ENCODE assay signal across 8 cellular contexts in the genomic region with DNA sequence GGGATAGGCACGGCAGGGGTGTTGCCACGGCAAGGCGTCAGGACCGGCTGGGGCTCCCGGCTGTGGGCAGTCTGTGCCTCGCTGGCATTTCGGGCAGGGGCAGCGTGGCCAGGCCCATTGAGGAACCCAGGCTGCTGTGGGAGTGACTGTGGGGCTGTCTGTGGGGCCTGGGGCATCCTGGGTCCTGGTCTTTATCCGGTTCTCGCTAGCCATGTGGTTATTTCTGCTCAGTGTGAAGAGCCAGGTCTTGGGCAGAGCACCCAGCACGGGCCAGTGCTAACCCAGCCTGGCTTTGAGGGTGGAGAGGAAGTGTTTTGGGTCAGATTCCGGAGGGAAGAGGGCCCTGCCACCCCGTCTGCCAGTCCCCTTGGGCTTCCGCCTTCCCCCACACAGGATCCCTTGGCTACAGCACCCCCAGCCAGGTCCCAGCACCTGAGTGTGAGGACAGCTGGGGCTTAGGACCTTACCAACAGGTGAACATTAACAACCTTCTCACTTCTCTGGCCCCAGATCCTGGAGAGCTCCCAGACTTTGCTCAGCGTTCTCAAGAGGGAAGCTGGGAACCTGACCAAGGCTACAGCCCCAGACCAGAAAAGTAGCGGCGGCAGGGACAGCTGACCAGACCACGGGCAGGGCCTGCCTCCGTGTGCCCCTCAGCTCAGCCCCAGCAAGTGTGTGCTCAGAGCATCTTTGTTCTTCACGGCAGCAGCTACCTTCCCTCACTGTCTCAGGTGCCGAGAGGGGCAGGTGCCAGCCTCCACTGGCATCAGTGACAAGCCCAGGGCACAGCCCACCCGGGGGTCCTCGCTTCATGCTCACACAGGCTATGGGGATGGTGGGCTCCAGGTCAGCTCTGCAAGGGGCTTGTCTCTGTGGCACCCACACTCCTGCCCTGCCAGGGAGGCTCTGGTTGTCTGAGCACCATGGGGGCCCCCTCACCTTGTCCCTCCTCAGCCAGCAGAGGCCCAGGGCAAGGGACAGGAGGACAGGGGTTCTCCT. TPM values are rescaled to one million over a fixed set of nuclear protein-coding genes. Genes with fewer than 3 reads are reported as not detected.
DNase-seq lines count a peak whose midpoint lies in the region; ATAC-seq and TF ChIP-seq lines count a peak whose summit lies in the region.

No MANE protein-coding gene starts in this region.

- peaks cover 18% of the 10 kb centered on the region for H3F3A ChIP-seq in PC-9 (ENCODE audit: insufficient read depth, low read depth)

- H3K4me1 ChIP-seq in ES-I3 (ENCODE audit: insufficient read depth, low read length): peaks cover 6% of the 10 kb centered on the region; the same call in 1 of the 2 replicates
- peaks cover 38% of the 10 kb centered on the region for H3K4me1 ChIP-seq in PC-9 (replicated peaks; ENCODE audit: insufficient read depth)
- peaks cover 8% of the 10 kb centered on the region for H3K4me1 ChIP-seq in parathyroid adenoma

- CTCF ChIA-PET in PC-9 (lab: Charles Lee): interaction anchor here (0.6 to 2.8 kb wide), 8 partner anchors 11 to 401 kb away, joined by 3 to 15 read pairs (median 4); partner anchors contain the start of gene RNF224

- peak overlapping the region; percentile 92 for H3K4me2 ChIP-seq in PC-9
- H3K4me2 ChIP-seq in parathyroid adenoma (ENCODE audit: low read length): peak overlapping the region; percentile 91

- H3K27me3 ChIP-seq in PC-9 (ENCODE audit: insufficient read depth, low read depth): no peaks in the 10 kb centered on the region
- no peaks in the 10 kb centered on the region for H3K27me3 ChIP-seq in parathyroid adenoma (ENCODE audit: control insufficient read depth, insufficient read depth, low read length)

- POLR2A ChIA-PET in PC-9 (lab: Charles Lee; ENCODE audit: unreplicated experiment): interaction anchor here (0.6 to 1.8 kb wide), 14 partner anchors 9 to 269 kb away, joined by 3 to 14 read pairs (median 6); partner anchors contain the start of genes CYSRT1, NSMF, RNF208 and TPRN

- no peaks in the 10 kb centered on the region for H3K9me2 ChIP-seq in PC-9 (ENCODE audit: insufficient read depth)

- ATAC-seq in GM19452 (IDR thresholded peaks at IDR 0.05; ENCODE audit: unreplicated experiment): no peak

- H2AFZ ChIP-seq in PC-9 (peak overlapping the region; percentile 56), parathyroid adenoma (peak overlapping the region; percentile 90)

- peaks cover 46% of the 10 kb centered on the region for H3K79me2 ChIP-seq in PC-9 (ENCODE audit: low read depth)
- H3K79me2 ChIP-seq in parathyroid adenoma: peaks cover 4% of the 10 kb centered on the region

- H3K27ac ChIP-seq in PC-9: peak overlapping the region; percentile 74
- peak overlapping the region; percentile 87 for H3K27ac ChIP-seq in parathyroid adenoma

- H3K36me3 ChIP-seq in ES-I3 (ENCODE audit: insufficient read depth, low read length): no peaks in the 10 kb centered on the region
- H3K36me3 ChIP-seq in PC-9 (ENCODE audit: low read depth): no peaks in the 10 kb centered on the region
- no peaks in the 10 kb centered on the region for H3K36me3 ChIP-seq in parathyroid adenoma (ENCODE audit: control insufficient read depth, insufficient read depth, low read length)

- H4K20me1 ChIP-seq in PC-9 (ENCODE audit: insufficient read depth): peaks cover 32% of the 10 kb centered on the region

- peak overlapping the region; percentile 78 for H3K9ac ChIP-seq in ES-I3 (ENCODE audit: low read depth, low read length)
- no peak overlapping the region for H3K9ac ChIP-seq in parathyroid adenoma

- BruUV-seq in PC-9 (replicated peaks; lab: Mats Ljungman, UMichigan): TSS peak; percentile 72

- peak overlapping the region; percentile 97 for H3K4me3 ChIP-seq in PC-9
- H3K4me3 ChIP-seq in epithelial cell of proximal tubule (ENCODE audit: low read depth, low read length): peak overlapping the region; percentile 97
- H3K4me3 ChIP-seq in parathyroid adenoma (ENCODE audit: low read depth, low read length): peak overlapping the region; percentile 97

- no peaks in the 10 kb centered on the region for H3K9me3 ChIP-seq in ES-I3 (ENCODE audit: control insufficient read depth, insufficient read depth, low read length)
- no peaks in the 10 kb centered on the region for H3K9me3 ChIP-seq in PC-9 (ENCODE audit: insufficient read depth, low read depth)
- H3K9me3 ChIP-seq in parathyroid adenoma (ENCODE audit: control insufficient read depth, low read length): no peaks in the 10 kb centered on the region

- no peak for DNase-seq in PC-9
- no peak for DNase-seq in epithelial cell of proximal tubule (ENCODE audit: low read depth)
- no peak for DNase-seq in activated effector memory CD4-positive, alpha-beta T cell treated with Interleukin-2 at 50 U/mL for 16 hours
- DNase-seq in activated gamma-delta T cell treated with Interleukin-2 at 50 U/mL for 16 hours: no peak
- no peak for DNase-seq in iPS-NIHi7 (ENCODE audit: extremely low spot score)

- TF ChIP-seq CTCF in PC-9 (conservative IDR thresholded peaks at IDR 0.05): 0 out of 2 replicates have a peak, but pooled peaks have one; percentile 1
- no peak for TF ChIP-seq CTCF in epithelial cell of proximal tubule (conservative IDR thresholded peaks at IDR 0.05; ENCODE audit: low read depth, low read length)
- TF ChIP-seq CTCF in parathyroid adenoma (IDR thresholded peaks at IDR 0.05): no peak

- intact Hi-C loops in PC-9 (cut with micrococcal nuclease; ENCODE audit: unreplicated experiment): loop anchor here (1.0 to 2.0 kb wide), 4 partner anchors 11 to 61 kb away; partner anchors contain the start of genes TMEM210 and TPRN

RNA-seq across cellular contexts. Expression of gene SSNA1, which starts 1.1 kb away (rescaled TPM):
- total RNA-seq in PC-9 (2021) (98.7 and 109 TPM in 2 replicates), epithelial cell of proximal tubule (139 and 185 TPM in 2 replicates)

RNA-seq across cellular contexts. Expression of gene ANAPC2, which starts 1.2 kb away (rescaled TPM):
- total RNA-seq in PC-9 (2021): 92.1 and 95.4 TPM in 2 replicates
- 16.7 TPM in 2 replicates for total RNA-seq in epithelial cell of proximal tubule

RNA-seq across cellular contexts. Expression of gene TPRN, which starts 10.9 kb away (rescaled TPM):
- 61.0 and 61.8 TPM in 2 replicates for total RNA-seq in PC-9 (2021)
- 10.5 and 13.5 TPM in 2 replicates for total RNA-seq in epithelial cell of proximal tubule

RNA-seq across cellular contexts. Expression of gene TMEM203, which starts 15.9 kb away (rescaled TPM):
- 43.3 and 45.5 TPM in 2 replicates for total RNA-seq in PC-9 (2021)
- 39.4 and 44.9 TPM in 2 replicates for total RNA-seq in epithelial cell of proximal tubule

RNA-seq across cellular contexts. Expression of gene NDOR1, which starts 15.9 kb away (rescaled TPM):
- total RNA-seq in PC-9 (2021) (27.7 and 28.8 TPM in 2 replicates), epithelial cell of proximal tubule (22.0 and 26.9 TPM in 2 replicates)
